ENCODE assay signal across 14 cellular contexts in genomic region chr9:65426231-65426630, GRCh38.
A peak's percentile ranks its signal among the peaks of the same experiment; 100 is the strongest.
DNase-seq lines count a peak whose midpoint lies in the region; ATAC-seq and TF ChIP-seq lines count a peak whose summit lies in the region.
"Had no signal": no experiment of that assay in that cellular context is flagged by ENCODE, and none has a peak within 500 bp of the region (broad histone marks: within the 10 kb centered on the region; RNA-seq: fewer than 3 reads in every experiment).

No MANE protein-coding gene starts in this region.

- intact Hi-C loops in cardiac septum (cut with DNase I) (no loop called here), left cardiac atrium (cut with DNase I) (no loop called here)

- no peaks in the 10 kb centered on the region for H3K36me3 Mint-ChIP-seq in type B pancreatic cell
- H3K36me3 Mint-ChIP-seq in stimulated activated naive B cell treated with anti-CD40 and anti-IgM and Interleukin-4, amounts not matched to agents 10 μg/mL and 1 μg/mL and 100 μg/mL, for 72 hours = peaks cover 5 to 11% of the 10 kb centered on the region in 2 donors

- no peak for TF ChIP-seq CTCF in type B pancreatic cell (conservative IDR thresholded peaks at IDR 0.05)

- H3K9me3 Mint-ChIP-seq in type B pancreatic cell = peaks cover 19% of the 10 kb centered on the region
- H3K9me3 Mint-ChIP-seq in stimulated activated naive B cell treated with anti-CD40 and anti-IgM and Interleukin-4, amounts not matched to agents 10 μg/mL and 1 μg/mL and 100 μg/mL, for 72 hours = peaks cover 25 to 28% of the 10 kb centered on the region in 2 donors

- H3K4me3 Mint-ChIP-seq in type B pancreatic cell = no peak overlapping the region
- no peak overlapping the region for H3K4me3 Mint-ChIP-seq in stimulated activated naive B cell treated with anti-CD40 and anti-IgM and Interleukin-4, amounts not matched to agents 10 μg/mL and 1 μg/mL and 100 μg/mL, for 72 hours
- H3K4me3 Mint-ChIP-seq: GM23338 had no signal

- H3K4me1 Mint-ChIP-seq in type B pancreatic cell (ENCODE audit: unreplicated experiment) = no peaks in the 10 kb centered on the region
- peaks cover 0 to 3% of the 10 kb centered on the region in 2 donors for H3K4me1 Mint-ChIP-seq in stimulated activated naive B cell treated with anti-CD40 and anti-IgM and Interleukin-4, amounts not matched to agents 10 μg/mL and 1 μg/mL and 100 μg/mL, for 72 hours
- H3K4me1 Mint-ChIP-seq: GM23338 had no signal

- peak; percentile 51 for DNase-seq in cardiac septum (ENCODE audit: low spot score)
- DNase-seq in left cardiac atrium = no peak
- DNase-seq in globus pallidus (ENCODE audit: low spot score) = peak; percentile 6
- peak; percentile 37 for DNase-seq in type B pancreatic cell (ENCODE audit: extremely low spot score, unreplicated experiment)
- no peak for DNase-seq in stimulated activated naive B cell treated with anti-CD40 and anti-IgM and Interleukin-4, amounts not matched to agents 10 μg/mL and 1 μg/mL and 100 μg/mL, for 72 hours
- DNase-seq: AML-193; CD4-positive, alpha-beta memory T cell; DMS79 treated with DMSO at 0.1 percent for 48 hours; GF-D8; HCEC 1CT had no signal

- ATAC-seq in left cardiac atrium (no peak), HG03469 (IDR thresholded peaks at IDR 0.05; ENCODE audit: unreplicated experiment) (no peak), HG03432 (IDR thresholded peaks at IDR 0.05; ENCODE audit: unreplicated experiment) (no peak)
- ATAC-seq in stimulated activated naive B cell treated with anti-CD40 and anti-IgM and Interleukin-4, amounts not matched to agents 10 μg/mL and 1 μg/mL and 100 μg/mL, for 72 hours (replicated peaks) = no peak
- ATAC-seq: A549, GM23338 had no signal

- no peak overlapping the region for H3K27ac Mint-ChIP-seq in type B pancreatic cell
- H3K27ac Mint-ChIP-seq in stimulated activated naive B cell treated with anti-CD40 and anti-IgM and Interleukin-4, amounts not matched to agents 10 μg/mL and 1 μg/mL and 100 μg/mL, for 72 hours = no peak overlapping the region
- H3K27ac Mint-ChIP-seq: GM23338 had no signal

- H3K27me3 Mint-ChIP-seq in type B pancreatic cell = no peaks in the 10 kb centered on the region
- no peaks in the 10 kb centered on the region for H3K27me3 Mint-ChIP-seq in stimulated activated naive B cell treated with anti-CD40 and anti-IgM and Interleukin-4, amounts not matched to agents 10 μg/mL and 1 μg/mL and 100 μg/mL, for 72 hours
- H3K27me3 Mint-ChIP-seq: CD4-positive, alpha-beta memory T cell had no signal

Comparison
In these comparisons a context has a peak if more than half of its experiments do, and no peak if none do; other contexts are left out.
1. DNase-seq: peak in cardiac septum (single experiment), globus pallidus (single experiment) and type B pancreatic cell (single experiment); none in left cardiac atrium (single experiment) and stimulated activated naive B cell treated with anti-CD40 and anti-IgM and Interleukin-4, amounts not matched to agents 10 μg/mL and 1 μg/mL and 100 μg/mL, for 72 hours (single experiment).